In genomic region chr15:63609448-63609847, GRCh38 we compare ENCODE assay signal across 9 cellular contexts. TPM values are rescaled to one million over a fixed set of nuclear protein-coding genes. Genes with fewer than 3 reads are reported as not detected.
DNase-seq lines count a peak whose midpoint lies in the region; ATAC-seq lines count a peak whose summit lies in the region.
"Had no signal": no experiment of that assay in that cellular context is flagged by ENCODE, and none has a peak within 500 bp of the region (broad histone marks: within the 10 kb centered on the region; RNA-seq: fewer than 3 reads in every experiment).

No MANE protein-coding gene starts in this region.

- no peak overlapping the region for H3K18ac ChIP-seq in mesenchymal stem cell (ENCODE audit: low read depth in 1 of 2, low read length in 2 of 2)

- no peak overlapping the region for H3K4ac ChIP-seq in mesenchymal stem cell (ENCODE audit: low read depth in 1 of 2, low read length in 2 of 2)

- intact Hi-C loops in activated CD4-positive, alpha-beta T cell treated with anti-CD3 and anti-CD28 coated beads for 36 hours (cut with DNase I, micrococcal nuclease) = loop anchor here (5.0 to 10.0 kb wide), 2 partner anchors 325 to 543 kb away; partner anchors contain the start of gene SNX22 (in 1 of the 2)
- intact Hi-C loops in left ventricle myocardium superior (cut with micrococcal nuclease) = no loop called here

- H3K9ac ChIP-seq in mesenchymal stem cell (ENCODE audit: low read length) = peak overlapping the region; percentile 83

- H3K4me1 ChIP-seq in mesenchymal stem cell (ENCODE audit: control insufficient read depth, insufficient read depth, low read depth, low read length) = peaks cover 16% of the 10 kb centered on the region

- H3K14ac ChIP-seq in mesenchymal stem cell (ENCODE audit: low read length in 2 of 2) = no peak overlapping the region

- no peaks in the 10 kb centered on the region for H3K27me3 ChIP-seq in mesenchymal stem cell (ENCODE audit: control insufficient read depth in 1 of 2, insufficient read depth in 1 of 2, low read length in 2 of 2)
- H3K27me3 ChIP-seq: esophagus muscularis mucosa had no signal

- H3K9me3 Mint-ChIP-seq in activated CD4-positive, alpha-beta T cell treated with anti-CD3 and anti-CD28 coated beads for 36 hours (ENCODE audit: low read depth) = no peaks in the 10 kb centered on the region
- no peaks in the 10 kb centered on the region for H3K9me3 Mint-ChIP-seq in activated CD4-positive, alpha-beta memory T cell treated with anti-CD3 and anti-CD28 coated beads, Interleukin-2, amount 10 ng/mL, durations not matched to agents 7 days and 5 days

- peaks cover 11% of the 10 kb centered on the region for H3K36me3 Mint-ChIP-seq in activated CD4-positive, alpha-beta T cell treated with anti-CD3 and anti-CD28 coated beads for 36 hours (ENCODE audit: low read depth)
- H3K36me3 Mint-ChIP-seq in activated CD4-positive, alpha-beta memory T cell treated with anti-CD3 and anti-CD28 coated beads, Interleukin-2, amount 10 ng/mL, durations not matched to agents 7 days and 5 days (ENCODE audit: low read depth) = peaks cover 37% of the 10 kb centered on the region

- H2BK15ac ChIP-seq in mesenchymal stem cell (ENCODE audit: low read depth, poor library complexity, severe bottlenecking) = no peak overlapping the region

- no peak overlapping the region for H2BK120ac ChIP-seq in mesenchymal stem cell (ENCODE audit: low read depth, low read length)

- no peak overlapping the region for H2BK12ac ChIP-seq in mesenchymal stem cell (ENCODE audit: low read length in 2 of 2)

- no peaks in the 10 kb centered on the region for H3K9me3 ChIP-seq in mesenchymal stem cell (ENCODE audit: control insufficient read depth, low read length)
- H3K9me3 ChIP-seq: esophagus muscularis mucosa had no signal

- CTCF ChIA-PET in activated CD4-positive, alpha-beta T cell treated with anti-CD3 and anti-CD28 coated beads for 36 hours (lab: Charles Lee) = interaction anchor here (0.5 to 3.1 kb wide), 45 partner anchors 9 to 582 kb away, joined by 3 to 20 read pairs (median 4); partner anchors contain the start of gene FBXL22
- CTCF ChIA-PET in activated CD4-positive, alpha-beta memory T cell treated with anti-CD3 and anti-CD28 coated beads, Interleukin-2, amount 10 ng/mL, durations not matched to agents 7 days and 5 days (lab: Charles Lee) = interaction anchor here (0.6 to 4.0 kb wide), 45 partner anchors 9 to 545 kb away, joined by 3 to 48 read pairs (median 5); partner anchors contain the start of genes CIAO2A and DAPK2

- no peaks in the 10 kb centered on the region for H3K27me3 Mint-ChIP-seq in activated CD4-positive, alpha-beta T cell treated with anti-CD3 and anti-CD28 coated beads for 36 hours
- no peaks in the 10 kb centered on the region for H3K27me3 Mint-ChIP-seq in activated CD4-positive, alpha-beta memory T cell treated with anti-CD3 and anti-CD28 coated beads, Interleukin-2, amount 10 ng/mL, durations not matched to agents 7 days and 5 days

- no peaks in the 10 kb centered on the region for H3K79me1 ChIP-seq in mesenchymal stem cell (replicated peaks; ENCODE audit: low read length, poor library complexity, severe bottlenecking)

- POLR2A ChIA-PET in activated CD4-positive, alpha-beta T cell treated with anti-CD3 and anti-CD28 coated beads for 36 hours (lab: Charles Lee) = interaction anchor here (0.5 to 1.0 kb wide), 6 partner anchors 10 to 435 kb away, joined by 3 to 4 read pairs (median 3); no protein-coding TSS in a partner anchor
- POLR2A ChIA-PET in activated CD4-positive, alpha-beta memory T cell treated with anti-CD3 and anti-CD28 coated beads, Interleukin-2, amount 10 ng/mL, durations not matched to agents 7 days and 5 days (lab: Charles Lee) = interaction anchor here (0.6 to 2.7 kb wide), 16 partner anchors 9 to 544 kb away, joined by 3 to 22 read pairs (median 4); partner anchors contain the start of genes CIAO2A, DAPK2 and HERC1

- H3K4me2 ChIP-seq in mesenchymal stem cell (ENCODE audit: low read length, poor library complexity, severe bottlenecking) = no peak overlapping the region

- H3K36me3 ChIP-seq in mesenchymal stem cell (ENCODE audit: control insufficient read depth in 1 of 2, insufficient read depth in 2 of 2, low read depth in 1 of 2, low read length in 2 of 2) = peaks cover 45 to 53% of the 10 kb centered on the region in 2 experiments

- no peak overlapping the region for H3K23ac ChIP-seq in mesenchymal stem cell (ENCODE audit: low read length in 2 of 2)

- WGBS in mesenchymal stem cell = 95% methylated on average over 3 of the region's 6 CpGs

- no peak overlapping the region for H2AK5ac ChIP-seq in mesenchymal stem cell (ENCODE audit: low read length, severe bottlenecking)

- no peak overlapping the region for H3K4me3 ChIP-seq in mesenchymal stem cell (ENCODE audit: insufficient read depth in 1 of 2, low read depth in 1 of 2, low read length in 2 of 2)
- H3K4me3 ChIP-seq: esophagus muscularis mucosa had no signal

- DNase-seq in activated CD4-positive, alpha-beta T cell treated with anti-CD3 and anti-CD28 coated beads for 36 hours = no peak
- no peak for DNase-seq in activated CD4-positive, alpha-beta T cell treated with anti-CD3 and anti-CD28 coated beads, Interleukin-2, amount 50 U/mL, for 4 hours
- no peak for DNase-seq in activated CD4-positive, alpha-beta memory T cell treated with anti-CD3 and anti-CD28 coated beads, Interleukin-2, amount 10 ng/mL, durations not matched to agents 7 days and 5 days
- no peak for DNase-seq in mesenchymal stem cell
- no peak for DNase-seq in left ventricle myocardium superior
- no peak for DNase-seq in activated gamma-delta T cell treated with Interleukin-2 at 50 U/mL for 16 hours

- H4K8ac ChIP-seq in mesenchymal stem cell (ENCODE audit: low read length) = no peak overlapping the region

- H3K4me1 Mint-ChIP-seq in activated CD4-positive, alpha-beta T cell treated with anti-CD3 and anti-CD28 coated beads for 36 hours = peaks cover 46% of the 10 kb centered on the region
- peaks cover 56% of the 10 kb centered on the region for H3K4me1 Mint-ChIP-seq in activated CD4-positive, alpha-beta memory T cell treated with anti-CD3 and anti-CD28 coated beads, Interleukin-2, amount 10 ng/mL, durations not matched to agents 7 days and 5 days

- H3K27ac Mint-ChIP-seq in activated CD4-positive, alpha-beta T cell treated with anti-CD3 and anti-CD28 coated beads for 36 hours = peak overlapping the region; percentile 42
- H3K27ac Mint-ChIP-seq in activated CD4-positive, alpha-beta memory T cell treated with anti-CD3 and anti-CD28 coated beads, Interleukin-2, amount 10 ng/mL, durations not matched to agents 7 days and 5 days = peak overlapping the region; percentile 56

- H2BK5ac ChIP-seq in mesenchymal stem cell (ENCODE audit: low read depth, low read length, poor library complexity, severe bottlenecking) = no peak overlapping the region

- H4K91ac ChIP-seq in mesenchymal stem cell (ENCODE audit: low read length) = no peak overlapping the region

- no peak overlapping the region for H3K27ac ChIP-seq in mesenchymal stem cell (ENCODE audit: low read length, poor library complexity, severe bottlenecking)
- H3K27ac ChIP-seq in temporal lobe (ENCODE audit: low read depth, low read length) = peak overlapping the region; percentile 98

- no peak for ATAC-seq in activated CD4-positive, alpha-beta T cell treated with anti-CD3 and anti-CD28 coated beads for 36 hours
- ATAC-seq in HG03108 (IDR thresholded peaks at IDR 0.05; ENCODE audit: unreplicated experiment) (no peak), left ventricle myocardium superior (no peak)

- H3K4me3 Mint-ChIP-seq in activated CD4-positive, alpha-beta T cell treated with anti-CD3 and anti-CD28 coated beads for 36 hours = no peak overlapping the region
- no peak overlapping the region for H3K4me3 Mint-ChIP-seq in activated CD4-positive, alpha-beta memory T cell treated with anti-CD3 and anti-CD28 coated beads, Interleukin-2, amount 10 ng/mL, durations not matched to agents 7 days and 5 days

- no peak overlapping the region for H2AFZ ChIP-seq in mesenchymal stem cell (ENCODE audit: low read depth, low read length)

RNA-seq across cellular contexts. Expression of gene FBXL22, which starts 12.3 kb away (rescaled TPM):
- under 1 TPM; 0.61 to 0.69 TPM for total RNA-seq in activated CD4-positive, alpha-beta T cell treated with anti-CD3 and anti-CD28 coated beads for 36 hours
- 1 to 10 TPM in 1 of 2 experiments, under 1 TPM in 1; 0.28 to 1.0 TPM for total RNA-seq in activated CD4-positive, alpha-beta memory T cell treated with anti-CD3 and anti-CD28 coated beads, Interleukin-2, amount 10 ng/mL, durations not matched to agents 7 days and 5 days
- 0.11 TPM for polyA plus RNA-seq in mesenchymal stem cell (2013, experiment 1 of 2)
- 0.10 TPM for polyA plus RNA-seq in mesenchymal stem cell (2013, experiment 2 of 2)
- 0.74 TPM for total RNA-seq in temporal lobe
- 42.4 TPM for total RNA-seq in left ventricle myocardium superior

Comparison
In these comparisons a context has a peak if more than half of its experiments do, and no peak if none do; other contexts are left out.
1. RNA of gene FBXL22, which starts 12.3 kb away (total RNA-seq): 42.4 TPM in left ventricle myocardium superior (single experiment); 0.28 to 1.0 TPM in activated CD4-positive, alpha-beta memory T cell treated with anti-CD3 and anti-CD28 coated beads, Interleukin-2, amount 10 ng/mL, durations not matched to agents 7 days and 5 days, 0.74 TPM in temporal lobe (single experiment) and 0.61 to 0.69 TPM in activated CD4-positive, alpha-beta T cell treated with anti-CD3 and anti-CD28 coated beads for 36 hours; every median in the first group is over 10 times any median in the second.